ENCODE assay signal across 8 cellular contexts in genomic region chr11:61587951-61588695, GRCh38. TPM values are rescaled to one million over a fixed set of nuclear protein-coding genes. Genes with fewer than 3 reads are reported as not detected.
A peak's percentile ranks its signal among the peaks of the same experiment; 100 is the strongest.
DNase-seq lines count a peak whose midpoint lies in the region; ATAC-seq and TF ChIP-seq lines count a peak whose summit lies in the region.

No MANE protein-coding gene starts in this region.

- POLR2A ChIA-PET in CD4-positive, alpha-beta memory T cell (lab: Charles Lee; ENCODE audit: partially characterized antibody), result interaction anchor here (1.3 kb wide), 1 partner anchor 11 kb away, joined by 5 read pairs; no protein-coding TSS in a partner anchor

- H3K4me1 ChIP-seq in CD4-positive, alpha-beta memory T cell (ENCODE audit: insufficient read depth, low read length), result peaks cover 14% of the 10 kb centered on the region

- H3K4me3 ChIP-seq in CD4-positive, alpha-beta memory T cell (ENCODE audit: low read length in 2 of 2), result peak overlapping the region; percentile 52
- H3K4me3 ChIP-seq in dorsolateral prefrontal cortex, result peak overlapping the region; percentile 21 to 68 (median 54)

- peaks cover 32% of the 10 kb centered on the region in 2 donors for H3K27me3 Mint-ChIP-seq in CD4-positive, alpha-beta memory T cell
- peaks cover 30% of the 10 kb centered on the region for H3K27me3 Mint-ChIP-seq in mesothelial cell of epicardium (ENCODE audit: low read depth)

- no peaks in the 10 kb centered on the region for H3K9me3 ChIP-seq in CD4-positive, alpha-beta memory T cell (ENCODE audit: control insufficient read depth in 1 of 2, low read length in 2 of 2)

- peak overlapping the region in 2 of 7 donors; percentile 18 to 44 for H3K27ac Mint-ChIP-seq in CD4-positive, alpha-beta memory T cell
- H3K27ac Mint-ChIP-seq in mesothelial cell of epicardium, result peak overlapping the region; percentile 30

- no peak for ATAC-seq in HG03045 (IDR thresholded peaks at IDR 0.05; ENCODE audit: unreplicated experiment)

- intact Hi-C loops in CD4-positive, alpha-beta memory T cell (cut with micrococcal nuclease), result no loop called here
- intact Hi-C loops in dorsolateral prefrontal cortex (cut with DNase I), result loop anchor here in 1 of 2 donors (10.0 kb wide), 1 partner anchor 147 kb away; no protein-coding TSS in a partner anchor

- no peaks in the 10 kb centered on the region for H3K9me3 Mint-ChIP-seq in CD4-positive, alpha-beta memory T cell
- no peaks in the 10 kb centered on the region for H3K9me3 Mint-ChIP-seq in mesothelial cell of epicardium

- H3K27me3 ChIP-seq in CD4-positive, alpha-beta memory T cell (ENCODE audit: insufficient read depth, low read length), result peaks cover 7% of the 10 kb centered on the region
- H3K27me3 ChIP-seq in dorsolateral prefrontal cortex, result peaks cover 0 to 23% (median 0%) of the 10 kb centered on the region in 45 donors

- CTCF ChIA-PET in CD4-positive, alpha-beta memory T cell (lab: Charles Lee; ENCODE audit: partially characterized antibody), result interaction anchor here (0.6 to 1.1 kb wide), 2 partner anchors 30 to 145 kb away, joined by 3 to 4 read pairs; no protein-coding TSS in a partner anchor

- H3K27ac ChIP-seq in CD4-positive, alpha-beta memory T cell (ENCODE audit: low read depth, low read length), result no peak overlapping the region
- peak overlapping the region in 56 of 59 donors; percentile 4 to 84 (median 64) for H3K27ac ChIP-seq in dorsolateral prefrontal cortex

- DNase-seq in CD4-positive, alpha-beta memory T cell, result peak; percentile 46 to 66 (median 56)
- DNase-seq in NCI-H1105 (lab: John Stamatoyannopoulos, UW) (peak; percentile 13), dorsolateral prefrontal cortex (peak in 1 of 10 donors; percentile 33), mesothelial cell of epicardium (ENCODE audit: low spot score in 2 of 2, unreplicated experiment in 2 of 2) (peak in 1 of 2 experiments; percentile 75), DMS114 treated with DMSO at 0.1 percent for 48 hours (lab: John Stamatoyannopoulos, UW; ENCODE audit: unreplicated experiment) (no peak)
- DNase-seq in activated CD4-positive, alpha-beta T cell treated with anti-CD3 and anti-CD28 coated beads, Interleukin-2, amount 50 U/mL, for 24 hours (ENCODE audit: low read depth in 1 of 2, low spot score in 1 of 2), result peak; percentile 43 to 45
- DNase-seq in stimulated activated CD8-positive, alpha-beta memory T cell treated with anti-CD3 and anti-CD28 coated beads, Interleukin-4, amount 100 ng/mL, for 24 hours (ENCODE audit: low read depth), result peak; percentile 60

- peak overlapping the region; percentile 76 to 86 (median 82) for H3K4me3 Mint-ChIP-seq in CD4-positive, alpha-beta memory T cell
- H3K4me3 Mint-ChIP-seq in mesothelial cell of epicardium, result peak overlapping the region; percentile 66

- peaks cover 8 to 19% (median 11%) of the 10 kb centered on the region in 4 donors for H3K4me1 Mint-ChIP-seq in CD4-positive, alpha-beta memory T cell
- H3K4me1 Mint-ChIP-seq in mesothelial cell of epicardium, result peaks cover 30% of the 10 kb centered on the region

- no peaks in the 10 kb centered on the region for H3K36me3 ChIP-seq in CD4-positive, alpha-beta memory T cell (ENCODE audit: insufficient read depth, low read length)

- no peak for TF ChIP-seq CTCF in dorsolateral prefrontal cortex (IDR thresholded peaks at IDR 0.05 in 54 of 56, conservative IDR thresholded peaks at IDR 0.05 in 2 of 56; ENCODE audit: low read depth in 1 of 56, partially characterized antibody in 56 of 56)
- TF ChIP-seq CTCF in mesothelial cell of epicardium (IDR thresholded peaks at IDR 0.05; ENCODE audit: unreplicated experiment), result no peak

- H3K36me3 Mint-ChIP-seq in CD4-positive, alpha-beta memory T cell, result no peaks in the 10 kb centered on the region
- no peaks in the 10 kb centered on the region for H3K36me3 Mint-ChIP-seq in mesothelial cell of epicardium

RNA-seq across cellular contexts. Expression of gene SYT7, which starts 7.2 kb away (rescaled TPM):
- not detected for total RNA-seq in CD4-positive, alpha-beta memory T cell
- polyA plus RNA-seq in CD4-positive, alpha-beta memory T cell, result not detected
- total RNA-seq in dorsolateral prefrontal cortex (100 to 1,000 TPM in 115 of 120 experiments, 10 to 100 TPM in 5; 52.2 to 249 (median 173) TPM), mesothelial cell of epicardium (7.6 to 9.4 TPM (median 8.3 TPM) in 3 replicates)
